Comparison of ENCODE assay signal across 8 cellular contexts in the genomic region with DNA sequence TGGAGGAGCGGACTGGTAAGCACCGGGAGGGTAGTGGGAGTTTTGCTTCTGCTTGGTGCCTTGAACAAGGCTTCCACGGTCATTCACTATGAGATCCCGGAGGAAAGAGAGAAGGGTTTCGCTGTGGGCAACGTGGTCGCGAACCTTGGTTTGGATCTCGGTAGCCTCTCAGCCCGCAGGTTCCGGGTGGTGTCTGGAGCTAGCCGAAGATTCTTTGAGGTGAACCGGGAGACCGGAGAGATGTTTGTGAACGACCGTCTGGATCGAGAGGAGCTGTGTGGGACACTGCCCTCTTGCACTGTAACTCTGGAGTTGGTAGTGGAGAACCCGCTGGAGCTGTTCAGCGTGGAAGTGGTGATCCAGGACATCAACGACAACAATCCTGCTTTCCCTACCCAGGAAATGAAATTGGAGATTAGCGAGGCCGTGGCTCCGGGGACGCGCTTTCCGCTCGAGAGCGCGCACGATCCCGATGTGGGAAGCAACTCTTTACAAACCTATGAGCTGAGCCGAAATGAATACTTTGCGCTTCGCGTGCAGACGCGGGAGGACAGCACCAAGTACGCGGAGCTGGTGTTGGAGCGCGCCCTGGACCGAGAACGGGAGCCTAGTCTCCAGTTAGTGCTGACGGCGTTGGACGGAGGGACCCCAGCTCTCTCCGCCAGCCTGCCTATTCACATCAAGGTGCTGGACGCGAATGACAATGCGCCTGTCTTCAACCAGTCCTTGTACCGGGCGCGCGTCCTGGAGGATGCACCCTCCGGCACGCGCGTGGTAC. TPM values are rescaled to one million over a fixed set of nuclear protein-coding genes. Genes with fewer than 3 reads are reported as not detected.
DNase-seq lines count a peak whose midpoint lies in the region; ATAC-seq, FAIRE-seq and TF ChIP-seq lines count a peak whose summit lies in the region.

No MANE protein-coding gene starts in this region.

- CTCF ChIA-PET in A549 (lab: Yijun Ruan, JAX) = interaction anchor here (0.9 to 2.7 kb wide), 18 partner anchors 10 to 126 kb away, joined by 3 to 24 read pairs (median 4); partner anchors contain the start of genes PCDHGA7 and PCDHGB1

- POLR2A ChIA-PET in A549 (lab: Yijun Ruan, JAX) = interaction anchor here (0.8 kb wide), 1 partner anchor 156 kb away, joined by 3 read pairs; the partner anchor contains the start of gene TAF7

- peak; percentile 78 to 79 for ATAC-seq in A549
- ATAC-seq in HG02885 (IDR thresholded peaks at IDR 0.05; ENCODE audit: poor library complexity, unreplicated experiment) = peak; percentile 33
- peak; percentile 15 for ATAC-seq in stimulated activated naive CD8-positive, alpha-beta T cell treated with anti-CD3 and anti-CD28 coated beads, Interleukin-15, Interleukin-2, amounts not matched to agents 100 U/mL and 50 U/mL, for 24 hours

- FAIRE-seq in A549 (lab: Jason Lieb, UNC) = no peak

- H3K4me1 ChIP-seq in A549 = no peaks in the 10 kb centered on the region

- TF ChIP-seq POLR2A in A549 (IDR thresholded peaks at IDR 0.05; ENCODE audit: low read length) = no peak

- DNase-seq in A549 (ENCODE audit: low read depth in 1 of 2, low spot score in 1 of 2) = peak; percentile 16 to 49
- no peak for DNase-seq in GM12864 (ENCODE audit: low read depth)
- DNase-seq in NCI-H526 (lab: John Stamatoyannopoulos, UW) = peak; percentile 58 to 76
- peak; percentile 81 for DNase-seq in cardiac fibroblast (ENCODE audit: low read depth in 2 of 2)
- DNase-seq in kidney epithelial cell (ENCODE audit: low read depth) = no peak
- DNase-seq in stimulated activated naive CD8-positive, alpha-beta T cell treated with anti-CD3 and anti-CD28 coated beads, Interleukin-15, Interleukin-2, amounts not matched to agents 100 U/mL and 50 U/mL, for 24 hours = peak; percentile 20
- no peak for DNase-seq in NCI-H1436 (lab: John Stamatoyannopoulos, UW)

- H3K9me3 ChIP-seq in A549 = no peaks in the 10 kb centered on the region; the same call in 2 of the 3 replicates

- peak overlapping the region; percentile 38 to 78 for H3K27ac ChIP-seq in A549

- TF ChIP-seq RAD21 in A549 (conservative IDR thresholded peaks at IDR 0.05 in 1 of 2, IDR thresholded peaks at IDR 0.05 in 1 of 2) = no peak

- H3K36me3 ChIP-seq in kidney epithelial cell (ENCODE audit: control insufficient read depth, insufficient read depth, low read length) = no peaks in the 10 kb centered on the region

- TF ChIP-seq CTCF in A549 (IDR thresholded peaks at IDR 0.05) = no peak
- no peak for TF ChIP-seq CTCF in GM12864 (IDR thresholded peaks at IDR 0.05; ENCODE audit: low read depth, low read length, missing control alignments)
- TF ChIP-seq CTCF in cardiac fibroblast (IDR thresholded peaks at IDR 0.05; ENCODE audit: low read depth, low read length) = no peak
- TF ChIP-seq CTCF in kidney epithelial cell (IDR thresholded peaks at IDR 0.05; ENCODE audit: insufficient read depth, low read length, poor library complexity, severe bottlenecking) = no peak

- H3K4me3 ChIP-seq in A549 (peak overlapping the region; percentile 55), GM12864 (ENCODE audit: low read depth, low read length) (peak overlapping the region; percentile 74), cardiac fibroblast (replicated peaks in 1 of 2; ENCODE audit: low read depth in 2 of 2, low read length in 2 of 2) (peak overlapping the region; percentile 63 to 66), kidney epithelial cell (ENCODE audit: low read depth, low read length) (peak overlapping the region; percentile 50)

- WGBS in A549 (ENCODE audit: missing lambda C conversion rate) = 41% methylated on average over 40 of the region's 58 CpGs

- H3K27me3 ChIP-seq in kidney epithelial cell (ENCODE audit: control insufficient read depth, insufficient read depth, low read length) = peaks cover 9% of the 10 kb centered on the region

- peak overlapping the region; percentile 73 for H3K4me2 ChIP-seq in A549

- no peak for TF ChIP-seq EP300 in A549 (IDR thresholded peaks at IDR 0.05)

TF ChIP-seq in A549, 52 proteins besides CTCF, POLR2A, EP300 and RAD21:
- no peak for TF ChIP-seq BHLHE40 (IDR thresholded peaks at IDR 0.05; ENCODE audit: low read depth, low read length)
- no peak for TF ChIP-seq RCOR1 (IDR thresholded peaks at IDR 0.05; ENCODE audit: low read depth, low read length)
- TF ChIP-seq, protein P1, sequence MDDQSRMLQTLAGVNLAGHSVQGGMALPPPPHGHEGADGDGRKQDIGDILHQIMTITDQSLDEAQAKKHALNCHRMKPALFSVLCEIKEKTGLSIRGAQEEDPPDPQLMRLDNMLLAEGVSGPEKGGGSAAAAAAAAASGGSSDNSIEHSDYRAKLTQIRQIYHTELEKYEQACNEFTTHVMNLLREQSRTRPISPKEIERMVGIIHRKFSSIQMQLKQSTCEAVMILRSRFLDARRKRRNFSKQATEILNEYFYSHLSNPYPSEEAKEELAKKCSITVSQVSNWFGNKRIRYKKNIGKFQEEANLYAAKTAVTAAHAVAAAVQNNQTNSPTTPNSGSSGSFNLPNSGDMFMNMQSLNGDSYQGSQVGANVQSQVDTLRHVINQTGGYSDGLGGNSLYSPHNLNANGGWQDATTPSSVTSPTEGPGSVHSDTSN (IDR thresholded peaks at IDR 0.05) = no peak
- TF ChIP-seq NPAS2 (CRISPR knock-in tag; IDR thresholded peaks at IDR 0.05; ENCODE audit: borderline replicate concordance) = no peak
- TF ChIP-seq HOXB5 (CRISPR knock-in tag; IDR thresholded peaks at IDR 0.05) = no peak
- TF ChIP-seq SREBF2 (IDR thresholded peaks at IDR 0.05) = no peak
- TF ChIP-seq ZSCAN20 (CRISPR knock-in tag; IDR thresholded peaks at IDR 0.05) = no peak
- no peak for TF ChIP-seq MAZ (IDR thresholded peaks at IDR 0.05; ENCODE audit: borderline replicate concordance, low read depth, low read length)
- TF ChIP-seq EHMT2 (IDR thresholded peaks at IDR 0.05; ENCODE audit: low read depth) = no peak
- no peak for TF ChIP-seq JUN (IDR thresholded peaks at IDR 0.05)
- no peak for TF ChIP-seq PHF8 (IDR thresholded peaks at IDR 0.05; ENCODE audit: borderline replicate concordance, low read depth)
- TF ChIP-seq RFX5 (IDR thresholded peaks at IDR 0.05) = no peak
- no peak for TF ChIP-seq RNF2 (IDR thresholded peaks at IDR 0.05; ENCODE audit: borderline replicate concordance, low read depth)
- no peak for TF ChIP-seq JUNB (IDR thresholded peaks at IDR 0.05)
- TF ChIP-seq USF2 (IDR thresholded peaks at IDR 0.05) = no peak
- TF ChIP-seq HDAC2 (IDR thresholded peaks at IDR 0.05) = no peak
- TF ChIP-seq FOXS1 (CRISPR knock-in tag; IDR thresholded peaks at IDR 0.05) = no peak
- TF ChIP-seq ESRRA (IDR thresholded peaks at IDR 0.05; ENCODE audit: borderline replicate concordance, low read length) = no peak
- TF ChIP-seq FOSB (CRISPR knock-in tag; IDR thresholded peaks at IDR 0.05) = no peak

RNA-seq across cellular contexts. Expression of gene PCDHGC3, which starts 0.6 kb away (rescaled TPM):
- polyA plus RNA-seq in A549 (2011; rRNA removed) (1.6 and 1.9 TPM in 2 replicates), A549 (2017; fragmentation: RNase III; extraction: RNeasy Plus Mini Kit Qiagen cat#74134 plus additional on column Dnase treatment) (4.9 to 5.3 TPM (median 5.2 TPM) in 3 replicates)
- 1.8 and 2.9 TPM in 2 replicates for polyA plus RNA-seq in A549 (2012; cell fraction: cytosol; rRNA removed)
- 4.6 and 6.1 TPM in 2 replicates for polyA plus RNA-seq in A549 (2012; cell fraction: nucleus; rRNA removed)
- 3.5 and 3.8 TPM in 2 replicates for polyA minus RNA-seq in A549 (2011; rRNA and poly(A)+ RNA removed)
- total RNA-seq in kidney epithelial cell = 41.9 and 47.3 TPM in 2 replicates

RNA-seq across cellular contexts. Expression of gene PCDHGC4, which starts 8.5 kb away (rescaled TPM):
- polyA plus RNA-seq in A549 (2011; rRNA removed) (0.06 and 0.07 TPM in 2 replicates), A549 (2017; fragmentation: RNase III; extraction: RNeasy Plus Mini Kit Qiagen cat#74134 plus additional on column Dnase treatment) (0.03 TPM in 1 of 3 replicates, not detected in the others)
- polyA plus RNA-seq in A549 (2012; cell fraction: cytosol; rRNA removed) = not detected in 2 replicates
- 0.10 and 0.39 TPM in 2 replicates for polyA plus RNA-seq in A549 (2012; cell fraction: nucleus; rRNA removed)
- polyA minus RNA-seq in A549 (2011; rRNA and poly(A)+ RNA removed) = 0.63 and 0.95 TPM in 2 replicates
- 0.62 and 1.1 TPM in 2 replicates for total RNA-seq in kidney epithelial cell

RNA-seq across cellular contexts. Expression of gene PCDHGC5, which starts 12.6 kb away (rescaled TPM):
- polyA plus RNA-seq in A549 (2011; rRNA removed) = 0.08 TPM in 1 of 2 replicates, not detected in the other
- not detected in 2 replicates for polyA plus RNA-seq in A549 (2012; cell fraction: cytosol; rRNA removed)
- 0.30 and 0.44 TPM in 2 replicates for polyA plus RNA-seq in A549 (2012; cell fraction: nucleus; rRNA removed)
- polyA plus RNA-seq in A549 (2017; fragmentation: RNase III; extraction: RNeasy Plus Mini Kit Qiagen cat#74134 plus additional on column Dnase treatment) = 0.03 TPM in 1 of 3 replicates, not detected in the others
- polyA minus RNA-seq in A549 (2011; rRNA and poly(A)+ RNA removed) = 0.54 and 0.78 TPM in 2 replicates
- total RNA-seq in kidney epithelial cell = 0.54 and 0.89 TPM in 2 replicates

RNA-seq across cellular contexts. Expression of gene PCDHGA12, which starts 46.0 kb away (rescaled TPM):
- polyA plus RNA-seq in A549 (2011; rRNA removed) (0.05 and 0.07 TPM in 2 replicates), A549 (2017; fragmentation: RNase III; extraction: RNeasy Plus Mini Kit Qiagen cat#74134 plus additional on column Dnase treatment) (0.03 TPM in 1 of 3 replicates, not detected in the others)
- polyA plus RNA-seq in A549 (2012; cell fraction: cytosol; rRNA removed) = 0.01 TPM in 2 replicates
- polyA plus RNA-seq in A549 (2012; cell fraction: nucleus; rRNA removed) = 0.12 and 0.32 TPM in 2 replicates
- polyA minus RNA-seq in A549 (2011; rRNA and poly(A)+ RNA removed) = 0.37 and 0.58 TPM in 2 replicates
- 2.1 and 3.6 TPM in 2 replicates for total RNA-seq in kidney epithelial cell

RNA-seq across cellular contexts. Expression of gene PCDHGA11, which starts 55.5 kb away (rescaled TPM):
- polyA plus RNA-seq in A549 (2011; rRNA removed) (0.05 and 0.10 TPM in 2 replicates), A549 (2017; fragmentation: RNase III; extraction: RNeasy Plus Mini Kit Qiagen cat#74134 plus additional on column Dnase treatment) (0.01 TPM in 1 of 3 replicates, not detected in the others)
- 0.01 and 0.03 TPM in 2 replicates for polyA plus RNA-seq in A549 (2012; cell fraction: cytosol; rRNA removed)
- 0.16 TPM in 2 replicates for polyA plus RNA-seq in A549 (2012; cell fraction: nucleus; rRNA removed)
- polyA minus RNA-seq in A549 (2011; rRNA and poly(A)+ RNA removed) = 1.0 and 2.3 TPM in 2 replicates
- 6.7 and 7.4 TPM in 2 replicates for total RNA-seq in kidney epithelial cell

Comparison
In these comparisons a context has a peak if more than half of its experiments do, and no peak if none do; other contexts are left out.
1. ATAC-seq: peak in every context shown above with its lines; median percentile 78 in A549; 33 in HG02885; 15 in stimulated activated naive CD8-positive, alpha-beta T cell treated with anti-CD3 and anti-CD28 coated beads, Interleukin-15, Interleukin-2, amounts not matched to agents 100 U/mL and 50 U/mL, for 24 hours.
2. DNase-seq: peak in A549 (2 of 2), NCI-H526 (2 of 2), cardiac fibroblast (2 of 2) and stimulated activated naive CD8-positive, alpha-beta T cell treated with anti-CD3 and anti-CD28 coated beads, Interleukin-15, Interleukin-2, amounts not matched to agents 100 U/mL and 50 U/mL, for 24 hours (single experiment); none in GM12864 (single experiment), kidney epithelial cell (single experiment) and NCI-H1436 (single experiment).
3. Peak in every context shown above with its lines, with median percentiles within 50 percentile points of each other: H3K4me3 ChIP-seq.